ENCODE assay signal across 1 cellular context in the genomic region with DNA sequence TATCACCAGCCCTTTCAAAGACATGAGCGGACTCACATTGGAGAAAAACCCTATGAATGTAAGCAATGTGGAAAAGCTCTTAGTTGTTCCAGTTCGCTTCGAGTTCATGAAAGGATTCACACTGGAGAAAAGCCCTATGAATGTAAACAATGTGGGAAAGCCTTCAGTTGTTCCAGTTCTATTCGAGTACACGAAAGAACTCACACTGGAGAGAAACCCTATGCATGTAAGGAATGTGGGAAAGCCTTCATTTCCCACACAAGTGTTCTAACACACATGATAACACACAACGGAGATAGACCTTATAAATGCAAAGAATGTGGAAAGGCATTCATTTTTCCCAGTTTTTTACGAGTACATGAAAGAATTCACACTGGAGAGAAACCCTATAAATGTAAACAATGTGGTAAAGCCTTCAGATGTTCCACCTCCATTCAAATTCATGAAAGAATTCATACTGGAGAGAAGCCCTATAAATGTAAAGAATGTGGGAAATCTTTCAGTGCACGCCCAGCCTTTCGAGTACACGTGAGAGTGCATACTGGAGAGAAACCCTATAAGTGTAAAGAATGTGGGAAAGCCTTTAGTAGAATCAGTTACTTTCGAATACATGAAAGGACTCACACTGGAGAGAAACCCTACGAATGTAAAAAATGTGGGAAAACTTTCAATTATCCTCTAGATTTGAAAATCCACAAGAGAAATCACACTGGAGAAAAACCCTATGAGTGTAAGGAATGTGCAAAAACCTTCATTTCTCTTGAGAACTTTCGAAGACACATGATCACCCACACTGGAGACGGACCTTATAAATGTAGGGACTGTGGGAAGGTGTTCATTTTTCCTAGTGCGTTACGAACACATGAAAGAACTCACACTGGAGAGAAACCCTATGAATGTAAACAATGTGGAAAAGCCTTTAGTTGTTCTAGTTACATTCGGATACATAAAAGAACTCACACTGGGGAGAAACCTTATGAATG.
A peak's percentile ranks its signal among the peaks of the same experiment; 100 is the strongest.
TF ChIP-seq lines count a peak whose summit lies in the region.

No MANE protein-coding gene starts in this region.

TF ChIP-seq in K562, 482 proteins besides CTCF, POLR2A, EP300 and RAD21 (continued from another document):
- TF ChIP-seq AFF1 (IDR thresholded peaks at IDR 0.05; ENCODE audit: low read depth in 1 of 2, partially characterized antibody in 2 of 2) (peak in 1 of 2 experiments; percentile 27), TBP (optimal IDR thresholded peaks at IDR 0.05; ENCODE audit: low read depth, low read length) (no peak), ELF4 (CRISPR knock-in tag; IDR thresholded peaks at IDR 0.05) (no peak), ZNF24 (IDR thresholded peaks at IDR 0.05) (peak; percentile 38; the same call in 1 of the 2 replicates), JUND (IDR thresholded peaks at IDR 0.05; ENCODE audit: borderline replicate concordance, low read depth, low read length) (no peak), JUND (tag; IDR thresholded peaks at IDR 0.05; ENCODE audit: borderline replicate concordance, low read depth, low read length) (no peak), EP400 (IDR thresholded peaks at IDR 0.05) (0 out of 2 replicates have a peak, but pooled peaks have one; percentile 15), BDP1 (IDR thresholded peaks at IDR 0.05; ENCODE audit: insufficient read depth, insufficient read length) (no peak), TEAD4 (IDR thresholded peaks at IDR 0.05; ENCODE audit: low read length) (peak; percentile 65; the same call in 1 of the 2 replicates), TEAD4 (CRISPR knock-in tag; IDR thresholded peaks at IDR 0.05; ENCODE audit: borderline replicate concordance) (no peak), SOX6 (IDR thresholded peaks at IDR 0.05) (peak; percentile 69), IFI16 (CRISPR knock-in tag; IDR thresholded peaks at IDR 0.05) (no peak), TEAD2 (tag; IDR thresholded peaks at IDR 0.05) (peak; percentile 42; the same call in 1 of the 2 replicates), POLR2B (IDR thresholded peaks at IDR 0.05; ENCODE audit: low read depth, partially characterized antibody) (peak; percentile 16), ZNF274 (IDR thresholded peaks at IDR 0.05; ENCODE audit: borderline replicate concordance, low read depth, low read length) (peak; percentile 81), TRIM24 (IDR thresholded peaks at IDR 0.05) (peak; percentile 6 to 67; a peak in 2 of 4 replicates), MTA3 (IDR thresholded peaks at IDR 0.05; ENCODE audit: borderline replicate concordance) (peak; percentile 34; the same call in 1 of the 2 replicates), ZNF318 (IDR thresholded peaks at IDR 0.05; ENCODE audit: borderline replicate concordance in 1 of 2, low read depth in 1 of 2) (peak in 1 of 2 experiments; percentile 30; a peak in 1 of 4 replicates), JUN (IDR thresholded peaks at IDR 0.05; ENCODE audit: borderline replicate concordance, low read depth, low read length) (0 out of 2 replicates have a peak, but pooled peaks have one; percentile 22), JUN (CRISPR knock-in tag; IDR thresholded peaks at IDR 0.05; ENCODE audit: borderline replicate concordance) (no peak), CBX3 (IDR thresholded peaks at IDR 0.05; ENCODE audit: borderline replicate concordance in 1 of 2, low read length in 2 of 2) (peak in 1 of 2 experiments; percentile 94; a peak in 2 of 3 replicates), RCOR1 (IDR thresholded peaks at IDR 0.05; ENCODE audit: borderline replicate concordance in 1 of 2, low read depth in 2 of 2, low read length in 2 of 2) (no peak), ZNF75A (CRISPR knock-in tag; IDR thresholded peaks at IDR 0.05) (peak; percentile 99), XRCC3 (IDR thresholded peaks at IDR 0.05) (peak; percentile 82; the same call in 1 of the 2 replicates), POLR2G (IDR thresholded peaks at IDR 0.05; ENCODE audit: low read depth, low read length) (0 out of 2 replicates have a peak, but pooled peaks have one; percentile 0)
TF ChIP-seq in K562: peak in this region for 26.
